Comparison of ENCODE assay signal across 3 cellular contexts in genomic region chr2:120515066-120515758, GRCh38.
TF ChIP-seq lines count a peak whose summit lies in the region.

No MANE protein-coding gene starts in this region.

TF ChIP-seq in WTC11, 78 proteins besides CTCF, POLR2A, EP300 and RAD21:
- peak; percentile 66; the same call in 1 of the 2 replicates for TF ChIP-seq ZNF263 (CRISPR knock-in tag; IDR thresholded peaks at IDR 0.05; ENCODE audit: low read depth)

TF ChIP-seq in K562, 482 proteins besides CTCF, POLR2A, EP300 and RAD21:
- peak; percentile 97 for TF ChIP-seq ZNF263 (CRISPR knock-in tag; IDR thresholded peaks at IDR 0.05; ENCODE audit: borderline replicate concordance)

TF ChIP-seq in HepG2, 621 proteins besides CTCF, POLR2A, EP300 and RAD21:
- TF ChIP-seq ZNF263 (CRISPR knock-in tag; IDR thresholded peaks at IDR 0.05) (peak; percentile 96), PCBP2 (optimal IDR thresholded peaks at IDR 0.05; ENCODE audit: low read depth, low read length, poor library complexity, severe bottlenecking) (peak; percentile 13)
